In genomic region chr1:26360051-26360806, GRCh38 we compare ENCODE assay signal across 10 cellular contexts. TPM values are rescaled to one million over a fixed set of nuclear protein-coding genes. Genes with fewer than 3 reads are reported as not detected.
DNase-seq lines count a peak whose midpoint lies in the region; ATAC-seq and TF ChIP-seq lines count a peak whose summit lies in the region.
"Had no signal": no experiment of that assay in that cellular context is flagged by ENCODE, and none has a peak within 500 bp of the region (broad histone marks: within the 10 kb centered on the region; RNA-seq: fewer than 3 reads in every experiment).

No MANE protein-coding gene starts in this region.

- H3K36me3 ChIP-seq in GM06990 (ENCODE audit: control insufficient read depth, insufficient read depth, low read length) (no peaks in the 10 kb centered on the region), esophagus (ENCODE audit: control insufficient read depth in 2 of 2, insufficient read depth in 2 of 2, low read length in 1 of 2) (no peaks in the 10 kb centered on the region), smooth muscle cell (ENCODE audit: low read depth) (no peaks in the 10 kb centered on the region)

- H3K4me1 ChIP-seq in esophagus (ENCODE audit: control insufficient read depth in 2 of 2, insufficient read depth in 2 of 2, low read length in 1 of 2) (peaks cover 13 to 14% of the 10 kb centered on the region in 2 donors), smooth muscle cell (ENCODE audit: low read depth) (no peaks in the 10 kb centered on the region)

- no peaks in the 10 kb centered on the region for H3F3A ChIP-seq in smooth muscle cell (ENCODE audit: low read depth)

- no peaks in the 10 kb centered on the region for H4K20me1 ChIP-seq in smooth muscle cell (ENCODE audit: low read depth)

- H3K79me2 ChIP-seq in smooth muscle cell (ENCODE audit: low read depth): no peaks in the 10 kb centered on the region

- H3K4me3 Mint-ChIP-seq in activated CD8-positive, alpha-beta T cell treated with anti-CD3 and anti-CD28 coated beads for 36 hours: peak overlapping the region; percentile 60

- H3K27ac ChIP-seq in esophagus (ENCODE audit: low read depth in 2 of 2, low read length in 1 of 2): peak overlapping the region; percentile 35 to 48
- no peak overlapping the region for H3K27ac ChIP-seq in smooth muscle cell (ENCODE audit: low read depth)

- H3K4me1 Mint-ChIP-seq in activated CD8-positive, alpha-beta T cell treated with anti-CD3 and anti-CD28 coated beads for 36 hours (ENCODE audit: low read depth): peaks cover 42% of the 10 kb centered on the region

- ATAC-seq in activated CD8-positive, alpha-beta T cell treated with anti-CD3 and anti-CD28 coated beads for 36 hours: peak; percentile 48
- no peak for ATAC-seq in GM19463 (IDR thresholded peaks at IDR 0.05; ENCODE audit: unreplicated experiment)
- ATAC-seq: Panc1 had no signal

- H3K27me3 Mint-ChIP-seq in activated CD8-positive, alpha-beta T cell treated with anti-CD3 and anti-CD28 coated beads for 36 hours: peaks cover 17% of the 10 kb centered on the region

- peak overlapping the region; percentile 18 for H2AFZ ChIP-seq in smooth muscle cell (ENCODE audit: low read depth)

- POLR2A ChIA-PET in activated CD8-positive, alpha-beta T cell treated with anti-CD3 and anti-CD28 coated beads for 36 hours (lab: Charles Lee): interaction anchor here (1.0 kb wide), 2 partner anchors 16 to 18 kb away, joined by 4 to 5 read pairs; no protein-coding TSS in a partner anchor

- TF ChIP-seq CTCF in GM06990 (IDR thresholded peaks at IDR 0.05; ENCODE audit: insufficient read depth, low read length, poor library complexity, severe bottlenecking): no peak
- no peak for TF ChIP-seq CTCF in activated CD8-positive, alpha-beta T cell treated with anti-CD3 and anti-CD28 coated beads for 36 hours (IDR thresholded peaks at IDR 0.05)
- no peak for TF ChIP-seq CTCF in smooth muscle cell (IDR thresholded peaks at IDR 0.05; ENCODE audit: borderline replicate concordance, insufficient read depth, poor library complexity, severe bottlenecking)

- H3K27me3 ChIP-seq in GM06990 (replicated peaks; ENCODE audit: control insufficient read depth, insufficient read depth, low read length) (peaks cover 4% of the 10 kb centered on the region), esophagus (ENCODE audit: control insufficient read depth in 1 of 2, insufficient read depth in 2 of 2, low read length in 2 of 2) (no peaks in the 10 kb centered on the region), smooth muscle cell (ENCODE audit: low read depth) (peaks cover 54% of the 10 kb centered on the region)

- intact Hi-C loops in activated CD8-positive, alpha-beta T cell treated with anti-CD3 and anti-CD28 coated beads for 36 hours (cut with micrococcal nuclease): no loop called here

- H3K36me3 Mint-ChIP-seq in activated CD8-positive, alpha-beta T cell treated with anti-CD3 and anti-CD28 coated beads for 36 hours (ENCODE audit: low read depth): no peaks in the 10 kb centered on the region

- H3K4me2 ChIP-seq in smooth muscle cell: peak overlapping the region; percentile 78

- no peak overlapping the region for H3K9ac ChIP-seq in smooth muscle cell (ENCODE audit: low read depth)

- DNase-seq in GM06990 (ENCODE audit: extremely low read depth, insufficient read length) (no peak), smooth muscle cell (lab: John Stamatoyannopoulos, UW; ENCODE audit: unreplicated experiment) (no peak), NCI-H1694 treated with DMSO at 0.1 percent for 48 hours (lab: John Stamatoyannopoulos, UW) (no peak), SKM-1 treated with dmso at 0.1 percent for 144 hours (lab: John Stamatoyannopoulos, UW; ENCODE audit: unreplicated experiment) (no peak), NCI-H510A (lab: John Stamatoyannopoulos, UW) (no peak)
- DNase-seq in activated CD8-positive, alpha-beta T cell treated with anti-CD3 and anti-CD28 coated beads for 36 hours: peak; percentile 74

- H3K4me3 ChIP-seq in GM06990 (replicated peaks; ENCODE audit: low read depth, low read length): peak overlapping the region; percentile 27
- H3K4me3 ChIP-seq in esophagus (ENCODE audit: low read depth in 1 of 2, low read length in 2 of 2): peak overlapping the region; percentile 31 to 45
- H3K4me3 ChIP-seq in smooth muscle cell: peak overlapping the region; percentile 38

- no peak overlapping the region for H3K27ac Mint-ChIP-seq in activated CD8-positive, alpha-beta T cell treated with anti-CD3 and anti-CD28 coated beads for 36 hours

- WGBS in esophagus, 2 donors: 3% methylated on average over 61 to 62 of the region's 62 CpGs
- WGBS in smooth muscle cell (ENCODE audit: low lambda C conversion rate): 14% methylated on average over 55 of the region's 62 CpGs

- H3K9me3 Mint-ChIP-seq in activated CD8-positive, alpha-beta T cell treated with anti-CD3 and anti-CD28 coated beads for 36 hours: no peaks in the 10 kb centered on the region

- H3K9me3 ChIP-seq in esophagus (ENCODE audit: control insufficient read depth in 2 of 2, insufficient read depth in 1 of 2, low read depth in 1 of 2, low read length in 1 of 2) (no peaks in the 10 kb centered on the region), smooth muscle cell (replicated peaks; ENCODE audit: low read depth) (no peaks in the 10 kb centered on the region)

- CTCF ChIA-PET in activated CD8-positive, alpha-beta T cell treated with anti-CD3 and anti-CD28 coated beads for 36 hours (lab: Charles Lee): interaction anchor here (1.2 kb wide), 2 partner anchors 9 to 34 kb away, joined by 3 to 4 read pairs; no protein-coding TSS in a partner anchor

RNA-seq across cellular contexts. Expression of gene CRYBG2, which starts 6.3 kb away (rescaled TPM):
- total RNA-seq in activated CD8-positive, alpha-beta T cell treated with anti-CD3 and anti-CD28 coated beads for 36 hours: 1 to 10 TPM; 4.5 to 6.4 TPM
- polyA plus RNA-seq in esophagus (100 to 1,000 TPM; 163 to 275 TPM), smooth muscle cell (4.1 and 9.8 TPM in 2 replicates)
- 5.2 and 9.5 TPM in 2 replicates for total RNA-seq in smooth muscle cell

RNA-seq across cellular contexts. Expression of gene ZNF683, which starts 12.3 kb away (rescaled TPM):
- 1 to 10 TPM in 1 of 2 experiments, under 1 TPM in 1; 0.69 to 1.3 TPM for total RNA-seq in activated CD8-positive, alpha-beta T cell treated with anti-CD3 and anti-CD28 coated beads for 36 hours
- under 1 TPM; 0.28 to 0.51 TPM for polyA plus RNA-seq in esophagus
- not detected in 2 replicates for total RNA-seq in smooth muscle cell
- not detected in 2 replicates for polyA plus RNA-seq in smooth muscle cell

RNA-seq across cellular contexts. Expression of gene CD52, which starts 42.5 kb away (rescaled TPM):
- 100 to 1,000 TPM; 324 to 344 TPM for total RNA-seq in activated CD8-positive, alpha-beta T cell treated with anti-CD3 and anti-CD28 coated beads for 36 hours
- polyA plus RNA-seq in esophagus: 10 to 100 TPM; 17.0 to 20.6 TPM
- total RNA-seq in smooth muscle cell: 1.1 TPM in 1 of 2 replicates, not detected in the other
- polyA plus RNA-seq in smooth muscle cell: 0.39 and 1.3 TPM in 2 replicates

RNA-seq across cellular contexts. Expression of gene LIN28A, which starts 50.4 kb away (rescaled TPM):
- total RNA-seq in activated CD8-positive, alpha-beta T cell treated with anti-CD3 and anti-CD28 coated beads for 36 hours: not detected
- polyA plus RNA-seq in esophagus (not detected), smooth muscle cell (0.08 and 0.13 TPM in 2 replicates)
- not detected in 2 replicates for total RNA-seq in smooth muscle cell
- total RNA-seq: liver had no signal
- polyA plus RNA-seq: liver had no signal

RNA-seq across cellular contexts. Expression of gene UBXN11, which starts 53.8 kb away (rescaled TPM):
- 10 to 100 TPM; 24.9 to 26.0 TPM for total RNA-seq in activated CD8-positive, alpha-beta T cell treated with anti-CD3 and anti-CD28 coated beads for 36 hours
- polyA plus RNA-seq in esophagus (10 to 100 TPM; 10.1 to 16.0 TPM), smooth muscle cell (17.7 and 20.3 TPM in 2 replicates)
- 3.3 and 4.8 TPM in 2 replicates for total RNA-seq in smooth muscle cell

Comparison
In these comparisons a context has a peak if more than half of its experiments do, and no peak if none do; other contexts are left out.
1. RNA of gene CD52, which starts 42.5 kb away (total RNA-seq): 324 to 344 TPM in activated CD8-positive, alpha-beta T cell treated with anti-CD3 and anti-CD28 coated beads for 36 hours; 1.1 TPM in smooth muscle cell; every median in the first group is over 100 times any median in the second.
2. Peak in every context shown above with its lines, with median percentiles within 50 percentile points of each other: H3K4me3 ChIP-seq.